In the genomic region with DNA sequence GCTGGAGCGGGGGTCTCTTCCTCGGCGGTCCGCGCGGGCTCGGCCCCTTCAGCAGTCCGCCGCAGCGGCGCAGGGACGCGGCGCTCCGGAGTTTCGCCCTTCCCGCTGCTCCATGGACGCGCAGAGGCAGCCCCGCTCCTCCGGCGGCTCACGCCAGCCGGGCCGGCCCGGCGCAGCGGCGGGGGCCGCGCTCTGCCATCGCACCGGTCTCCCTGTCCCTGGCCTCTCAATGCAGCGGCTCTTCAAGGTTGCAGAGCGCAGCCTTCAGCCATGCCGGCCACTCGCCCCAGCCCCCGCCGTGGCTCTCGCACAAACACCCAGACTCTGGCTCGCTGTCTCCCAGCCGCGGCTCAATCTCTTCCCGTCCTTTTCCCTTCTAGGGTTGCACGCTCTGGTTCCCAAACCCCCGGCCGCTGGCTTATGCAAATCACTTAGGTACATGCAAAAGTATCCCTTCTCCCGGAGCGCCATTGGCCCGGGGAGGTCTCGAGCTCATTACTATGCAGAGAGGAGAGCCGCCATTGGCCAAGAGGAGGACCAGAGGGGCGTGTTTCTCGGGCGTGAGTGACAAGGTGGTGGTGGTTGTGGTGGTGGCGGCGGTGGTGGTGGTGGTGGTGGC, we compare ENCODE assay signal across 1 cellular context.
TF ChIP-seq lines count a peak whose summit lies in the region.

A gene with protein sequence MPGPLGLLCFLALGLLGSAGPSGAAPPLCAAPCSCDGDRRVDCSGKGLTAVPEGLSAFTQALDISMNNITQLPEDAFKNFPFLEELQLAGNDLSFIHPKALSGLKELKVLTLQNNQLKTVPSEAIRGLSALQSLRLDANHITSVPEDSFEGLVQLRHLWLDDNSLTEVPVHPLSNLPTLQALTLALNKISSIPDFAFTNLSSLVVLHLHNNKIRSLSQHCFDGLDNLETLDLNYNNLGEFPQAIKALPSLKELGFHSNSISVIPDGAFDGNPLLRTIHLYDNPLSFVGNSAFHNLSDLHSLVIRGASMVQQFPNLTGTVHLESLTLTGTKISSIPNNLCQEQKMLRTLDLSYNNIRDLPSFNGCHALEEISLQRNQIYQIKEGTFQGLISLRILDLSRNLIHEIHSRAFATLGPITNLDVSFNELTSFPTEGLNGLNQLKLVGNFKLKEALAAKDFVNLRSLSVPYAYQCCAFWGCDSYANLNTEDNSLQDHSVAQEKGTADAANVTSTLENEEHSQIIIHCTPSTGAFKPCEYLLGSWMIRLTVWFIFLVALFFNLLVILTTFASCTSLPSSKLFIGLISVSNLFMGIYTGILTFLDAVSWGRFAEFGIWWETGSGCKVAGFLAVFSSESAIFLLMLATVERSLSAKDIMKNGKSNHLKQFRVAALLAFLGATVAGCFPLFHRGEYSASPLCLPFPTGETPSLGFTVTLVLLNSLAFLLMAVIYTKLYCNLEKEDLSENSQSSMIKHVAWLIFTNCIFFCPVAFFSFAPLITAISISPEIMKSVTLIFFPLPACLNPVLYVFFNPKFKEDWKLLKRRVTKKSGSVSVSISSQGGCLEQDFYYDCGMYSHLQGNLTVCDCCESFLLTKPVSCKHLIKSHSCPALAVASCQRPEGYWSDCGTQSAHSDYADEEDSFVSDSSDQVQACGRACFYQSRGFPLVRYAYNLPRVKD (minus strand): TSS at position 393 of the 619 bp plus-strand sequence. CDS start 488 bp downstream, outside the sequence.

TF ChIP-seq in HepG2, 621 proteins besides CTCF, POLR2A, EP300 and RAD21 (continued from another document):
- TF ChIP-seq, protein P1, sequence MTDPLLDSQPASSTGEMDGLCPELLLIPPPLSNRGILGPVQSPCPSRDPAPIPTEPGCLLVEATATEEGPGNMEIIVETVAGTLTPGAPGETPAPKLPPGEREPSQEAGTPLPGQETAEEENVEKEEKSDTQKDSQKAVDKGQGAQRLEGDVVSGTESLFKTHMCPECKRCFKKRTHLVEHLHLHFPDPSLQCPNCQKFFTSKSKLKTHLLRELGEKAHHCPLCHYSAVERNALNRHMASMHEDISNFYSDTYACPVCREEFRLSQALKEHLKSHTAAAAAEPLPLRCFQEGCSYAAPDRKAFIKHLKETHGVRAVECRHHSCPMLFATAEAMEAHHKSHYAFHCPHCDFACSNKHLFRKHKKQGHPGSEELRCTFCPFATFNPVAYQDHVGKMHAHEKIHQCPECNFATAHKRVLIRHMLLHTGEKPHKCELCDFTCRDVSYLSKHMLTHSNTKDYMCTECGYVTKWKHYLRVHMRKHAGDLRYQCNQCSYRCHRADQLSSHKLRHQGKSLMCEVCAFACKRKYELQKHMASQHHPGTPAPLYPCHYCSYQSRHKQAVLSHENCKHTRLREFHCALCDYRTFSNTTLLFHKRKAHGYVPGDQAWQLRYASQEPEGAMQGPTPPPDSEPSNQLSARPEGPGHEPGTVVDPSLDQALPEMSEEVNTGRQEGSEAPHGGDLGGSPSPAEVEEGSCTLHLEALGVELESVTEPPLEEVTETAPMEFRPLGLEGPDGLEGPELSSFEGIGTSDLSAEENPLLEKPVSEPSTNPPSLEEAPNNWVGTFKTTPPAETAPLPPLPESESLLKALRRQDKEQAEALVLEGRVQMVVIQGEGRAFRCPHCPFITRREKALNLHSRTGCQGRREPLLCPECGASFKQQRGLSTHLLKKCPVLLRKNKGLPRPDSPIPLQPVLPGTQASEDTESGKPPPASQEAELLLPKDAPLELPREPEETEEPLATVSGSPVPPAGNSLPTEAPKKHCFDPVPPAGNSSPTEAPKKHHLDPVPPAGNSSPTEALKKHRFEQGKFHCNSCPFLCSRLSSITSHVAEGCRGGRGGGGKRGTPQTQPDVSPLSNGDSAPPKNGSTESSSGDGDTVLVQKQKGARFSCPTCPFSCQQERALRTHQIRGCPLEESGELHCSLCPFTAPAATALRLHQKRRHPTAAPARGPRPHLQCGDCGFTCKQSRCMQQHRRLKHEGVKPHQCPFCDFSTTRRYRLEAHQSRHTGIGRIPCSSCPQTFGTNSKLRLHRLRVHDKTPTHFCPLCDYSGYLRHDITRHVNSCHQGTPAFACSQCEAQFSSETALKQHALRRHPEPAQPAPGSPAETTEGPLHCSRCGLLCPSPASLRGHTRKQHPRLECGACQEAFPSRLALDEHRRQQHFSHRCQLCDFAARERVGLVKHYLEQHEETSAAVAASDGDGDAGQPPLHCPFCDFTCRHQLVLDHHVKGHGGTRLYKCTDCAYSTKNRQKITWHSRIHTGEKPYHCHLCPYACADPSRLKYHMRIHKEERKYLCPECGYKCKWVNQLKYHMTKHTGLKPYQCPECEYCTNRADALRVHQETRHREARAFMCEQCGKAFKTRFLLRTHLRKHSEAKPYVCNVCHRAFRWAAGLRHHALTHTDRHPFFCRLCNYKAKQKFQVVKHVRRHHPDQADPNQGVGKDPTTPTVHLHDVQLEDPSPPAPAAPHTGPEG (CRISPR knock-in tag; IDR thresholded peaks at IDR 0.05), result 0 out of 2 replicates have a peak, but pooled peaks have one; percentile 49
- 0 out of 2 replicates have a peak, but pooled peaks have one; percentile 78 for TF ChIP-seq EED (CRISPR knock-in tag; IDR thresholded peaks at IDR 0.05)
- TF ChIP-seq, protein P2, sequence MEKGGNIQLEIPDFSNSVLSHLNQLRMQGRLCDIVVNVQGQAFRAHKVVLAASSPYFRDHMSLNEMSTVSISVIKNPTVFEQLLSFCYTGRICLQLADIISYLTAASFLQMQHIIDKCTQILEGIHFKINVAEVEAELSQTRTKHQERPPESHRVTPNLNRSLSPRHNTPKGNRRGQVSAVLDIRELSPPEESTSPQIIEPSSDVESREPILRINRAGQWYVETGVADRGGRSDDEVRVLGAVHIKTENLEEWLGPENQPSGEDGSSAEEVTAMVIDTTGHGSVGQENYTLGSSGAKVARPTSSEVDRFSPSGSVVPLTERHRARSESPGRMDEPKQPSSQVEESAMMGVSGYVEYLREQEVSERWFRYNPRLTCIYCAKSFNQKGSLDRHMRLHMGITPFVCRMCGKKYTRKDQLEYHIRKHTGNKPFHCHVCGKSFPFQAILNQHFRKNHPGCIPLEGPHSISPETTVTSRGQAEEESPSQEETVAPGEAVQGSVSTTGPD (CRISPR knock-in tag; IDR thresholded peaks at IDR 0.05), result peak; percentile 92; the same call in 1 of the 2 replicates
- TF ChIP-seq, protein P3, sequence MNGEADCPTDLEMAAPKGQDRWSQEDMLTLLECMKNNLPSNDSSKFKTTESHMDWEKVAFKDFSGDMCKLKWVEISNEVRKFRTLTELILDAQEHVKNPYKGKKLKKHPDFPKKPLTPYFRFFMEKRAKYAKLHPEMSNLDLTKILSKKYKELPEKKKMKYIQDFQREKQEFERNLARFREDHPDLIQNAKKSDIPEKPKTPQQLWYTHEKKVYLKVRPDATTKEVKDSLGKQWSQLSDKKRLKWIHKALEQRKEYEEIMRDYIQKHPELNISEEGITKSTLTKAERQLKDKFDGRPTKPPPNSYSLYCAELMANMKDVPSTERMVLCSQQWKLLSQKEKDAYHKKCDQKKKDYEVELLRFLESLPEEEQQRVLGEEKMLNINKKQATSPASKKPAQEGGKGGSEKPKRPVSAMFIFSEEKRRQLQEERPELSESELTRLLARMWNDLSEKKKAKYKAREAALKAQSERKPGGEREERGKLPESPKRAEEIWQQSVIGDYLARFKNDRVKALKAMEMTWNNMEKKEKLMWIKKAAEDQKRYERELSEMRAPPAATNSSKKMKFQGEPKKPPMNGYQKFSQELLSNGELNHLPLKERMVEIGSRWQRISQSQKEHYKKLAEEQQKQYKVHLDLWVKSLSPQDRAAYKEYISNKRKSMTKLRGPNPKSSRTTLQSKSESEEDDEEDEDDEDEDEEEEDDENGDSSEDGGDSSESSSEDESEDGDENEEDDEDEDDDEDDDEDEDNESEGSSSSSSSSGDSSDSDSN (CRISPR knock-in tag; IDR thresholded peaks at IDR 0.05), result peak; percentile 91
- TF ChIP-seq, protein P4, sequence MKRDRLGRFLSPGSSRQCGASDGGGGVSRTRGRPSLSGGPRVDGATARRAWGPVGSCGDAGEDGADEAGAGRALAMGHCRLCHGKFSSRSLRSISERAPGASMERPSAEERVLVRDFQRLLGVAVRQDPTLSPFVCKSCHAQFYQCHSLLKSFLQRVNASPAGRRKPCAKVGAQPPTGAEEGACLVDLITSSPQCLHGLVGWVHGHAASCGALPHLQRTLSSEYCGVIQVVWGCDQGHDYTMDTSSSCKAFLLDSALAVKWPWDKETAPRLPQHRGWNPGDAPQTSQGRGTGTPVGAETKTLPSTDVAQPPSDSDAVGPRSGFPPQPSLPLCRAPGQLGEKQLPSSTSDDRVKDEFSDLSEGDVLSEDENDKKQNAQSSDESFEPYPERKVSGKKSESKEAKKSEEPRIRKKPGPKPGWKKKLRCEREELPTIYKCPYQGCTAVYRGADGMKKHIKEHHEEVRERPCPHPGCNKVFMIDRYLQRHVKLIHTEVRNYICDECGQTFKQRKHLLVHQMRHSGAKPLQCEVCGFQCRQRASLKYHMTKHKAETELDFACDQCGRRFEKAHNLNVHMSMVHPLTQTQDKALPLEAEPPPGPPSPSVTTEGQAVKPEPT (CRISPR knock-in tag; IDR thresholded peaks at IDR 0.05; ENCODE audit: low read depth), result no peak
- 0 out of 2 replicates have a peak, but pooled peaks have one; percentile 8 for TF ChIP-seq FOXA3 (CRISPR knock-in tag; IDR thresholded peaks at IDR 0.05)
- peak; percentile 61; the same call in 1 of the 2 replicates for TF ChIP-seq ZNF331 (CRISPR knock-in tag; IDR thresholded peaks at IDR 0.05)
- 0 out of 2 replicates have a peak, but pooled peaks have one; percentile 9 for TF ChIP-seq ZNF605 (CRISPR knock-in tag; IDR thresholded peaks at IDR 0.05)
- peak; percentile 34 for TF ChIP-seq XRCC5 (optimal IDR thresholded peaks at IDR 0.05; ENCODE audit: low read length)
- peak; percentile 80; the same call in 1 of the 2 replicates for TF ChIP-seq NFKB2 (CRISPR knock-in tag; IDR thresholded peaks at IDR 0.05; ENCODE audit: borderline replicate concordance)
- no peak for TF ChIP-seq ZNF326 (CRISPR knock-in tag; IDR thresholded peaks at IDR 0.05; ENCODE audit: borderline replicate concordance)
- no peak for TF ChIP-seq STAT5B (CRISPR knock-in tag; IDR thresholded peaks at IDR 0.05)
- TF ChIP-seq ASH2L (IDR thresholded peaks at IDR 0.05; ENCODE audit: insufficient read length, low read depth, low read length), result peak; percentile 31
- no peak for TF ChIP-seq PAWR (CRISPR knock-in tag; IDR thresholded peaks at IDR 0.05; ENCODE audit: borderline replicate concordance)
- no peak for TF ChIP-seq PHF20 (CRISPR knock-in tag; IDR thresholded peaks at IDR 0.05)
- TF ChIP-seq PTBP1 (IDR thresholded peaks at IDR 0.05; ENCODE audit: low read depth, low read length, poor library complexity, severe bottlenecking), result no peak
- peak; percentile 94 for TF ChIP-seq TAF15 (IDR thresholded peaks at IDR 0.05; ENCODE audit: low read depth, low read length, poor library complexity, severe bottlenecking)
- peak; percentile 48 for TF ChIP-seq HDAC1 (CRISPR knock-in tag; IDR thresholded peaks at IDR 0.05)
- peak; percentile 79; the same call in 1 of the 2 replicates for TF ChIP-seq KDM5B (CRISPR knock-in tag; IDR thresholded peaks at IDR 0.05; ENCODE audit: borderline replicate concordance)
- TF ChIP-seq ZNF768 (CRISPR knock-in tag; IDR thresholded peaks at IDR 0.05), result 0 out of 2 replicates have a peak, but pooled peaks have one; percentile 55
- TF ChIP-seq KMT2B (CRISPR knock-in tag; IDR thresholded peaks at IDR 0.05), result peak; percentile 36; the same call in 1 of the 2 replicates
- peak; percentile 61; the same call in 1 of the 2 replicates for TF ChIP-seq NRL (CRISPR knock-in tag; IDR thresholded peaks at IDR 0.05; ENCODE audit: borderline replicate concordance)
TF ChIP-seq in HepG2: peak in this region for 126.
